Comparison of ENCODE assay signal across 14 cellular contexts in the genomic region with DNA sequence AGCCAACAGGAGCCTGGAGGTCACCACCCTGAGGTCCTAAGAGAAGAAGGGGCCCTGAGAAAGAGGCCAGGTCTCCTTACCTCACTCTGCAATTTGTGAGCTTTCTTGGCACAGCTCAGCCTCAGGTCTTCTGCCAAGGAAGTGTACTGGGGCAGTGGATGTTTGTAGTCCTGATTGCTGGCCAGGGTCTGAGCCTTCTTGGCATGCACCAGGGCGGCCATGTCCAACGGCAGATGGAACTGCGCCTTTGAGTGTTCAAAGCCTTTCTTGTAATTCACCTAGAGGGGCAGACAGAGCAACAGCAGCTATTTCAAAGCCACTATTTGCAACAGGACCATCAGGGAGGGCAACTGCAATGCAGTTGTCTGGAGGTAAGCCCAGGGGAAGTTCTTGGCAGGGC. TPM values are rescaled to one million over a fixed set of nuclear protein-coding genes. Genes with fewer than 3 reads are reported as not detected.
"Had no signal": no experiment of that assay in that cellular context is flagged by ENCODE, and none has a peak within 500 bp of the region (broad histone marks: within the 10 kb centered on the region; RNA-seq: fewer than 3 reads in every experiment).

No MANE protein-coding gene starts in this region.

- H3K4me3 ChIP-seq: sigmoid colon, SK-N-MC, upper lobe of right lung had no signal

- DNase-seq: activated naive CD4-positive, alpha-beta T cell treated with anti-CD3 and anti-CD28 coated beads for 36 hours; cerebellar nuclear complex; endodermal cell; erythroblast; islet precursor cell; sigmoid colon; stimulated activated CD4-positive, alpha-beta T cell treated with anti-CD3 and anti-CD28 coated beads, Interleukin-2, amount 100 ng/mL, for 24 hours; stimulated activated naive CD4-positive, alpha-beta T cell; T-cell; upper lobe of right lung had no signal

- H3K36me3 ChIP-seq: sigmoid colon, upper lobe of right lung had no signal

- H3K9me3 ChIP-seq: sigmoid colon, upper lobe of right lung had no signal

- ATAC-seq: T-cell, upper lobe of right lung had no signal

RNA-seq across cellular contexts. Expression of gene NRAP, which starts 51.7 kb away (rescaled TPM):
- total RNA-seq: activated naive CD4-positive, alpha-beta T cell treated with anti-CD3 and anti-CD28 coated beads for 36 hours; dermis microvascular lymphatic vessel endothelial cell; sigmoid colon; T-cell; temporal lobe had no signal

RNA-seq across cellular contexts. Expression of gene HABP2, which starts 59.3 kb away (rescaled TPM):
- total RNA-seq: activated naive CD4-positive, alpha-beta T cell treated with anti-CD3 and anti-CD28 coated beads for 36 hours; dermis microvascular lymphatic vessel endothelial cell; mesenteric fat pad; sigmoid colon had no signal
